Comparison of ENCODE assay signal across 32 cellular contexts in the genomic region with DNA sequence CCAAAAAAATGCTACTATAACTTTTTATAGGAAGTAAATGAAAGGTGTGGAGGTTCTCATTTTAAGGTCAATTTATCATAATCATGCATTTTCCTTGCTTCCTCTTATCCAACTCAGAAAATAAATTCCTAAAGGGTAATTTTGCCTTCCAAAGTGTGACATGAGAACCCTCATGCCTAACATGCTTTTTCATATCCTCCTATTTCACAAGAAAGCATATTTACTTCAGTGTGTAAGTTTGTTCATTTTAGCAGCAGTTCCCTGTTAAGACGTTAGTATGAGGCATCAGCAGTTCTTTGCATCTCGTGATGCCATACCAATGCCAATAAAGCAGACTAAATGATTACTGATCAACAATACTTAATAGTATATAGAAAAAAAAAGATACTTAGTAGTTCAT. TPM values are rescaled to one million over a fixed set of nuclear protein-coding genes. Genes with fewer than 3 reads are reported as not detected.
DNase-seq lines count a peak whose midpoint lies in the region; ATAC-seq and TF ChIP-seq lines count a peak whose summit lies in the region.
"Had no signal": no experiment of that assay in that cellular context is flagged by ENCODE, and none has a peak within 500 bp of the region (broad histone marks: within the 10 kb centered on the region; RNA-seq: fewer than 3 reads in every experiment).

No MANE protein-coding gene starts in this region.

- no peaks in the 10 kb centered on the region for H3K27me3 Mint-ChIP-seq in WTC11 (ENCODE audit: low read depth)

- H3K4me3 ChIP-seq in AG10803 (ENCODE audit: low read length) (no peak overlapping the region), osteoblast (ENCODE audit: insufficient read depth, low read length) (no peak overlapping the region)
- H3K4me3 ChIP-seq: cardiac muscle cell, esophagus squamous epithelium, lower lobe of right lung, suprapubic skin, vagina had no signal

- POLR2A ChIA-PET in WTC11 (lab: Charles Lee), result no interaction called here

- H3K4me1 Mint-ChIP-seq in WTC11, result peaks cover 24% of the 10 kb centered on the region
- H3K4me1 Mint-ChIP-seq: activated T-helper 17 cell treated with anti-CD3 and anti-CD28 coated beads, Interleukin-2, amount 50 U/mL, for 72 hours; stimulated activated effector memory CD8-positive, alpha-beta T cell treated with anti-CD3 and anti-CD28 coated beads, Interleukin-12 subunit alpha, Interleukin-12 subunit beta, amount 100 ng/mL, for 72 hours had no signal

- H3K9me3 Mint-ChIP-seq in WTC11, result peaks cover 6% of the 10 kb centered on the region
- H3K9me3 Mint-ChIP-seq: activated T-helper 17 cell treated with anti-CD3 and anti-CD28 coated beads, Interleukin-2, amount 50 U/mL, for 72 hours had no signal

- peak overlapping the region; percentile 50; the same call in 1 of the 2 replicates for H3K27ac Mint-ChIP-seq in WTC11
- H3K27ac Mint-ChIP-seq: activated T-helper 17 cell treated with anti-CD3 and anti-CD28 coated beads, Interleukin-2, amount 50 U/mL, for 72 hours; stimulated activated effector memory CD8-positive, alpha-beta T cell treated with anti-CD3 and anti-CD28 coated beads, Interleukin-12 subunit alpha, Interleukin-12 subunit beta, amount 100 ng/mL, for 72 hours had no signal

- H3K27me3 ChIP-seq in osteoblast (ENCODE audit: insufficient read depth, low read length), result no peaks in the 10 kb centered on the region
- H3K27me3 ChIP-seq: cardiac muscle cell, esophagus squamous epithelium, suprapubic skin, vagina had no signal

- H2AFZ ChIP-seq in osteoblast (ENCODE audit: low read length), result no peak overlapping the region

- H3K9me3 ChIP-seq in osteoblast (ENCODE audit: low read depth, low read length), result no peaks in the 10 kb centered on the region
- H3K9me3 ChIP-seq: esophagus squamous epithelium, lower lobe of right lung, suprapubic skin, vagina had no signal

- CTCF ChIA-PET in WTC11 (lab: Charles Lee), result no interaction called here

- ATAC-seq in WTC11, result no peak
- no peak for ATAC-seq in GM18511 (IDR thresholded peaks at IDR 0.05; ENCODE audit: unreplicated experiment)
- ATAC-seq in HG02798 (IDR thresholded peaks at IDR 0.05; ENCODE audit: poor library complexity, unreplicated experiment), result no peak
- ATAC-seq: activated T-helper 17 cell treated with anti-CD3 and anti-CD28 coated beads, Interleukin-2, amount 50 U/mL, for 72 hours; HCT116; right cardiac atrium; stimulated activated effector memory CD8-positive, alpha-beta T cell treated with anti-CD3 and anti-CD28 coated beads, Interleukin-12 subunit alpha, Interleukin-12 subunit beta, amount 100 ng/mL, for 72 hours had no signal

- DNase-seq in AG10803 (ENCODE audit: low read depth) (peak; percentile 76), WTC11 (ENCODE audit: low spot score) (no peak), fibroblast of peridontal ligament (ENCODE audit: extremely low read depth) (peak; percentile 35), osteoblast (ENCODE audit: insufficient read length, low spot score, missing footprints) (no peak), midbrain (lab: John Stamatoyannopoulos, UW) (no peak), NCI-H524 (lab: John Stamatoyannopoulos, UW) (no peak)
- DNase-seq: activated CD4-positive, alpha-beta T cell treated with anti-CD3 and anti-CD28 coated beads, Interleukin-2, amount 50 U/mL, for 4 hours; activated CD4-positive, CD25-positive, alpha-beta regulatory T cell; activated CD8-positive, alpha-beta memory T cell treated with anti-CD3 and anti-CD28 coated beads, Interleukin-2, amount 50 U/mL, for 4 hours; activated naive CD4-positive, alpha-beta T cell treated with anti-CD3 and anti-CD28 coated beads, Interleukin-2, amount 50 U/mL, for 16 hours; dermis blood vessel endothelial cell; DMS79; esophagus squamous epithelium; GF-D8; kidney; lower lobe of right lung; NCI-H1417; NCI-H2081; NCI-H82; right cardiac atrium; RPMI8226; stimulated activated CD4-positive, alpha-beta T cell treated with anti-CD3 and anti-CD28 coated beads, Interleukin-12 subunit alpha, Interleukin-12 subunit beta, amount 100 ng/mL, for 4 hours; stimulated activated CD4-positive, alpha-beta T cell treated with anti-CD3 and anti-CD28 coated beads, Interleukin-4, amount 100 ng/mL, for 24 hours; T-helper 1 cell had no signal

- H3K4me2 ChIP-seq in osteoblast (ENCODE audit: insufficient read depth, low read length), result no peak overlapping the region

- H3K36me3 ChIP-seq in osteoblast (ENCODE audit: insufficient read depth, low read length), result no peaks in the 10 kb centered on the region
- H3K36me3 ChIP-seq: cardiac muscle cell, esophagus squamous epithelium, lower lobe of right lung, suprapubic skin, vagina had no signal

- peaks cover 12% of the 10 kb centered on the region for H3K36me3 Mint-ChIP-seq in WTC11
- H3K36me3 Mint-ChIP-seq: stimulated activated effector memory CD8-positive, alpha-beta T cell treated with anti-CD3 and anti-CD28 coated beads, Interleukin-12 subunit alpha, Interleukin-12 subunit beta, amount 100 ng/mL, for 72 hours had no signal

- H3K4me1 ChIP-seq in osteoblast (ENCODE audit: insufficient read depth, low read length), result peaks cover 12% of the 10 kb centered on the region

- peaks cover 95% of the 10 kb centered on the region for H3K79me2 ChIP-seq in osteoblast (ENCODE audit: insufficient read depth, low read length)

- TF ChIP-seq CTCF in AG10803 (conservative IDR thresholded peaks at IDR 0.05; ENCODE audit: low read length) (no peak), WTC11 (IDR thresholded peaks at IDR 0.05) (no peak), osteoblast (IDR thresholded peaks at IDR 0.05; ENCODE audit: extremely low read depth, low read depth, low read length) (no peak)

- peak overlapping the region; percentile 17 for H3K27ac ChIP-seq in osteoblast (ENCODE audit: low read depth, low read length)
- H3K27ac ChIP-seq: cardiac muscle cell, esophagus squamous epithelium, lower lobe of right lung, suprapubic skin, vagina had no signal

- no peak overlapping the region for H3K4me3 Mint-ChIP-seq in WTC11
- H3K4me3 Mint-ChIP-seq: activated T-helper 17 cell treated with anti-CD3 and anti-CD28 coated beads, Interleukin-2, amount 50 U/mL, for 72 hours; stimulated activated effector memory CD8-positive, alpha-beta T cell treated with anti-CD3 and anti-CD28 coated beads, Interleukin-12 subunit alpha, Interleukin-12 subunit beta, amount 100 ng/mL, for 72 hours had no signal

- peaks cover 46% of the 10 kb centered on the region for H4K20me1 ChIP-seq in osteoblast (ENCODE audit: insufficient read depth, low read length)

TF ChIP-seq in WTC11, 78 proteins besides CTCF, POLR2A, EP300 and RAD21:
- TF ChIP-seq NR3C1 (CRISPR knock-in tag; conservative IDR thresholded peaks at IDR 0.05; ENCODE audit: low read depth), result no peak
- TF ChIP-seq, protein P1, sequence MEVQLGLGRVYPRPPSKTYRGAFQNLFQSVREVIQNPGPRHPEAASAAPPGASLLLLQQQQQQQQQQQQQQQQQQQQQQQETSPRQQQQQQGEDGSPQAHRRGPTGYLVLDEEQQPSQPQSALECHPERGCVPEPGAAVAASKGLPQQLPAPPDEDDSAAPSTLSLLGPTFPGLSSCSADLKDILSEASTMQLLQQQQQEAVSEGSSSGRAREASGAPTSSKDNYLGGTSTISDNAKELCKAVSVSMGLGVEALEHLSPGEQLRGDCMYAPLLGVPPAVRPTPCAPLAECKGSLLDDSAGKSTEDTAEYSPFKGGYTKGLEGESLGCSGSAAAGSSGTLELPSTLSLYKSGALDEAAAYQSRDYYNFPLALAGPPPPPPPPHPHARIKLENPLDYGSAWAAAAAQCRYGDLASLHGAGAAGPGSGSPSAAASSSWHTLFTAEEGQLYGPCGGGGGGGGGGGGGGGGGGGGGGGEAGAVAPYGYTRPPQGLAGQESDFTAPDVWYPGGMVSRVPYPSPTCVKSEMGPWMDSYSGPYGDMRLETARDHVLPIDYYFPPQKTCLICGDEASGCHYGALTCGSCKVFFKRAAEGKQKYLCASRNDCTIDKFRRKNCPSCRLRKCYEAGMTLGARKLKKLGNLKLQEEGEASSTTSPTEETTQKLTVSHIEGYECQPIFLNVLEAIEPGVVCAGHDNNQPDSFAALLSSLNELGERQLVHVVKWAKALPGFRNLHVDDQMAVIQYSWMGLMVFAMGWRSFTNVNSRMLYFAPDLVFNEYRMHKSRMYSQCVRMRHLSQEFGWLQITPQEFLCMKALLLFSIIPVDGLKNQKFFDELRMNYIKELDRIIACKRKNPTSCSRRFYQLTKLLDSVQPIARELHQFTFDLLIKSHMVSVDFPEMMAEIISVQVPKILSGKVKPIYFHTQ (CRISPR knock-in tag; IDR thresholded peaks at IDR 0.05), result no peak
- TF ChIP-seq SP1 (CRISPR knock-in tag; conservative IDR thresholded peaks at IDR 0.05), result no peak
- TF ChIP-seq, protein P2, sequence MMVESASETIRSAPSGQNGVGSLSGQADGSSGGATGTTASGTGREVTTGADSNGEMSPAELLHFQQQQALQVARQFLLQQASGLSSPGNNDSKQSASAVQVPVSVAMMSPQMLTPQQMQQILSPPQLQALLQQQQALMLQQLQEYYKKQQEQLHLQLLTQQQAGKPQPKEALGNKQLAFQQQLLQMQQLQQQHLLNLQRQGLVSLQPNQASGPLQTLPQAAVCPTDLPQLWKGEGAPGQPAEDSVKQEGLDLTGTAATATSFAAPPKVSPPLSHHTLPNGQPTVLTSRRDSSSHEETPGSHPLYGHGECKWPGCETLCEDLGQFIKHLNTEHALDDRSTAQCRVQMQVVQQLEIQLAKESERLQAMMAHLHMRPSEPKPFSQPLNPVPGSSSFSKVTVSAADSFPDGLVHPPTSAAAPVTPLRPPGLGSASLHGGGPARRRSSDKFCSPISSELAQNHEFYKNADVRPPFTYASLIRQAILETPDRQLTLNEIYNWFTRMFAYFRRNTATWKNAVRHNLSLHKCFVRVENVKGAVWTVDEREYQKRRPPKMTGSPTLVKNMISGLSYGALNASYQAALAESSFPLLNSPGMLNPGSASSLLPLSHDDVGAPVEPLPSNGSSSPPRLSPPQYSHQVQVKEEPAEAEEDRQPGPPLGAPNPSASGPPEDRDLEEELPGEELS (CRISPR knock-in tag; IDR thresholded peaks at IDR 0.05), result no peak
- no peak for TF ChIP-seq ZNF423 (CRISPR knock-in tag; IDR thresholded peaks at IDR 0.05)
- TF ChIP-seq ZNF396 (CRISPR knock-in tag; IDR thresholded peaks at IDR 0.05; ENCODE audit: borderline replicate concordance), result no peak

RNA-seq across cellular contexts. Expression of a gene that starts 18.4 kb away (rescaled TPM):
- total RNA-seq in WTC11 (2021) (62.0 to 77.2 TPM (median 71.4 TPM) in 3 replicates), osteoblast (91.9 and 98.1 TPM in 2 replicates)

Comparison
In these comparisons a context has a peak if more than half of its experiments do, and no peak if none do; other contexts are left out.
1. DNase-seq: peak in AG10803 (single experiment) and fibroblast of peridontal ligament (single experiment); none in WTC11 (single experiment), osteoblast (single experiment), midbrain (single experiment) and NCI-H524 (0 of 2).